Comparison of ENCODE assay signal across 9 cellular contexts in genomic region chr17:77324227-77324626, GRCh38.
A peak's percentile ranks its signal among the peaks of the same experiment; 100 is the strongest.
DNase-seq lines count a peak whose midpoint lies in the region; ATAC-seq, FAIRE-seq and TF ChIP-seq lines count a peak whose summit lies in the region.
"Had no signal": no experiment of that assay in that cellular context is flagged by ENCODE, and none has a peak within 500 bp of the region (broad histone marks: within the 10 kb centered on the region; RNA-seq: fewer than 3 reads in every experiment).

No MANE protein-coding gene starts in this region.

- FAIRE-seq in GM12878 (lab: Jason Lieb, UNC): no peak

- peak overlapping the region; percentile 84 for H3K4me3 ChIP-seq in GM12878
- peak overlapping the region in 1 of 2 experiments; percentile 98 for H3K4me3 ChIP-seq in mesenchymal stem cell (ENCODE audit: insufficient read depth in 1 of 2, low read depth in 1 of 2, low read length in 2 of 2)
- H3K4me3 ChIP-seq in tibial nerve: peak overlapping the region in 1 of 4 donors; percentile 26

- TF ChIP-seq RAD21 in GM12878 (IDR thresholded peaks at IDR 0.05; ENCODE audit: insufficient read depth, low read depth, low read length): no peak

- peak overlapping the region; percentile 31 for H4K8ac ChIP-seq in mesenchymal stem cell (ENCODE audit: low read length)

- H4K91ac ChIP-seq in mesenchymal stem cell (ENCODE audit: low read length): peak overlapping the region; percentile 45

- 14% methylated on average over 8 of the region's 8 CpGs for WGBS in GM12878 (ENCODE audit: insufficient coverage, insufficient replicate concordance, low lambda C conversion rate, missing lambda C conversion rate)
- 81% methylated on average over 7 of the region's 8 CpGs for WGBS in mesenchymal stem cell
- 71 to 75% methylated on average over 8 of the region's 8 CpGs for WGBS in tibial nerve, 2 donors

- peaks cover 57% of the 10 kb centered on the region for H3K4me1 Mint-ChIP-seq in activated naive CD4-positive, alpha-beta T cell treated with anti-CD3 and anti-CD28 coated beads for 36 hours (ENCODE audit: low read depth)

- no peaks in the 10 kb centered on the region; a peak in 2 of 4 replicates for H3K36me3 ChIP-seq in GM12878 (ENCODE audit: control insufficient read depth in 2 of 2, insufficient read depth in 2 of 2, low read length in 1 of 2)
- H3K36me3 ChIP-seq in mesenchymal stem cell (ENCODE audit: control insufficient read depth in 1 of 2, insufficient read depth in 2 of 2, low read depth in 1 of 2, low read length in 2 of 2): peaks cover 13 to 33% of the 10 kb centered on the region in 2 experiments
- H3K36me3 ChIP-seq in tibial nerve: no peaks in the 10 kb centered on the region

- H3K27ac Mint-ChIP-seq in activated naive CD4-positive, alpha-beta T cell treated with anti-CD3 and anti-CD28 coated beads for 36 hours: peak overlapping the region; percentile 82

- H2BK15ac ChIP-seq in mesenchymal stem cell (ENCODE audit: low read depth, poor library complexity, severe bottlenecking): peak overlapping the region; percentile 66

- H3K79me1 ChIP-seq in mesenchymal stem cell (replicated peaks; ENCODE audit: low read length, poor library complexity, severe bottlenecking): peaks cover 7% of the 10 kb centered on the region

- peak overlapping the region in 1 of 2 experiments; percentile 53 for H3K14ac ChIP-seq in mesenchymal stem cell (ENCODE audit: low read length in 2 of 2)

- intact Hi-C loops in activated naive CD4-positive, alpha-beta T cell treated with anti-CD3 and anti-CD28 coated beads for 36 hours (cut with micrococcal nuclease): loop anchor here (2.0 kb wide), 2 partner anchors 43 to 111 kb away; no protein-coding TSS in a partner anchor
- intact Hi-C loops in GM12878 (cut with micrococcal nuclease; ENCODE audit: unreplicated experiment): loop anchor here (5.0 to 10.0 kb wide), 2 partner anchors 237 to 631 kb away; partner anchors contain the start of gene TNRC6C

- H3K23ac ChIP-seq in mesenchymal stem cell (ENCODE audit: low read length in 2 of 2): no peak overlapping the region

- peak overlapping the region; percentile 94 for H3K4me2 ChIP-seq in GM12878 (ENCODE audit: control insufficient read depth, insufficient read depth)
- no peak overlapping the region for H3K4me2 ChIP-seq in mesenchymal stem cell (ENCODE audit: low read length, poor library complexity, severe bottlenecking)

- H3K9me3 ChIP-seq in GM12878 (replicated peaks; ENCODE audit: control insufficient read depth, insufficient read depth, low read length) (no peaks in the 10 kb centered on the region), mesenchymal stem cell (ENCODE audit: control insufficient read depth, low read length) (no peaks in the 10 kb centered on the region), tibial nerve (no peaks in the 10 kb centered on the region)

- no TSS peak for BruUV-seq in GM12878 (replicated peaks; lab: Mats Ljungman, UMichigan)

- peak overlapping the region; percentile 89 for H3K9ac ChIP-seq in GM12878 (ENCODE audit: control insufficient read depth, insufficient read depth, low read length)
- peak overlapping the region; percentile 100 for H3K9ac ChIP-seq in mesenchymal stem cell (ENCODE audit: low read length)

- no peak overlapping the region for H2BK5ac ChIP-seq in mesenchymal stem cell (ENCODE audit: low read depth, low read length, poor library complexity, severe bottlenecking)

- H3K9me3 Mint-ChIP-seq in activated naive CD4-positive, alpha-beta T cell treated with anti-CD3 and anti-CD28 coated beads for 36 hours: no peaks in the 10 kb centered on the region

- no peaks in the 10 kb centered on the region for H3K27me3 Mint-ChIP-seq in activated naive CD4-positive, alpha-beta T cell treated with anti-CD3 and anti-CD28 coated beads for 36 hours (ENCODE audit: low read depth)

- in situ Hi-C loops in GM12878 (cut with MboI): no loop called here

- no peak for DNase-seq in activated naive CD4-positive, alpha-beta T cell treated with anti-CD3 and anti-CD28 coated beads for 36 hours
- DNase-seq in activated naive CD4-positive, alpha-beta T cell (lab: John Stamatoyannopoulos, UW): no peak
- DNase-seq in GM12878 (ENCODE audit: low read depth, low spot score) (no peak), mesenchymal stem cell (no peak), tibial nerve (ENCODE audit: low spot score in 2 of 2) (peak in 1 of 2 donors; percentile 6), GM19238 (ENCODE audit: insufficient read length, low spot score) (no peak)
- DNase-seq: KG1 had no signal

- no peak overlapping the region for H3K4me3 Mint-ChIP-seq in activated naive CD4-positive, alpha-beta T cell treated with anti-CD3 and anti-CD28 coated beads for 36 hours

- ATAC-seq in GM12878: no peak
- ATAC-seq in GM19467 (IDR thresholded peaks at IDR 0.05; ENCODE audit: unreplicated experiment): no peak
- ATAC-seq in HG03378 (IDR thresholded peaks at IDR 0.05; ENCODE audit: unreplicated experiment): no peak

- H2BK120ac ChIP-seq in mesenchymal stem cell (ENCODE audit: low read depth, low read length): peak overlapping the region; percentile 100

- H3K4me1 ChIP-seq in GM12878 (ENCODE audit: control insufficient read depth, insufficient read depth, low read length) (peaks cover 62% of the 10 kb centered on the region), mesenchymal stem cell (ENCODE audit: control insufficient read depth, insufficient read depth, low read depth, low read length) (peaks cover 59% of the 10 kb centered on the region), tibial nerve (peaks cover 0 to 96% (median 64%) of the 10 kb centered on the region in 4 donors)

- H4K20me1 ChIP-seq in GM12878 (ENCODE audit: control insufficient read depth, insufficient read depth): no peaks in the 10 kb centered on the region

- H3K36me3 Mint-ChIP-seq in activated naive CD4-positive, alpha-beta T cell treated with anti-CD3 and anti-CD28 coated beads for 36 hours (ENCODE audit: low read depth): no peaks in the 10 kb centered on the region

- TF ChIP-seq EP300 in GM12878 (IDR thresholded peaks at IDR 0.05; ENCODE audit: borderline replicate concordance in 1 of 2, control insufficient read depth in 1 of 2, low read depth in 2 of 2, low read length in 2 of 2) (no peak), tibial nerve (IDR thresholded peaks at IDR 0.05) (no peak)

- H3K18ac ChIP-seq in mesenchymal stem cell (ENCODE audit: low read depth in 1 of 2, low read length in 2 of 2): peak overlapping the region; percentile 84 to 98

- peak overlapping the region; percentile 58 to 79 for H3K4ac ChIP-seq in mesenchymal stem cell (ENCODE audit: low read depth in 1 of 2, low read length in 2 of 2)

- peak overlapping the region; percentile 85 for H2AK5ac ChIP-seq in mesenchymal stem cell (ENCODE audit: low read length, severe bottlenecking)

- POLR2A ChIA-PET in GM12878 (lab: Charles Lee): interaction anchor here (0.5 to 2.2 kb wide), 8 partner anchors 42 to 1038 kb away, joined by 3 to 12 read pairs (median 6); no protein-coding TSS in a partner anchor

- H3K27me3 ChIP-seq in GM12878 (replicated peaks in 1 of 2; ENCODE audit: control insufficient read depth in 2 of 2, insufficient read depth in 2 of 2, low read length in 1 of 2) (no peaks in the 10 kb centered on the region), mesenchymal stem cell (ENCODE audit: control insufficient read depth in 1 of 2, insufficient read depth in 1 of 2, low read length in 2 of 2) (no peaks in the 10 kb centered on the region), tibial nerve (no peaks in the 10 kb centered on the region)

- TF ChIP-seq POLR2A in GM12878 (IDR thresholded peaks at IDR 0.05; ENCODE audit: low read depth, low read length): no peak
- no peak for TF ChIP-seq POLR2A in tibial nerve (IDR thresholded peaks at IDR 0.05)

- H3K27ac ChIP-seq in GM12878 (ENCODE audit: control insufficient read depth, insufficient read depth): peak overlapping the region; percentile 88
- peak overlapping the region; percentile 99 for H3K27ac ChIP-seq in mesenchymal stem cell (ENCODE audit: low read length, poor library complexity, severe bottlenecking)
- peak overlapping the region; percentile 86 to 97 (median 91) for H3K27ac ChIP-seq in tibial nerve

- RAD21 ChIA-PET in GM12878 (lab: Charles Lee; ENCODE audit: unreplicated experiment): interaction anchor here (1.2 to 2.5 kb wide), 5 partner anchors 117 to 135 kb away, joined by 4 to 7 read pairs (median 7); no protein-coding TSS in a partner anchor

- SMC1A ChIA-PET in GM12878 (lab: Charles Lee; ENCODE audit: uncharacterized antibody, unreplicated experiment): interaction anchor here (1.3 to 1.9 kb wide), 4 partner anchors 104 to 148 kb away, joined by 3 to 9 read pairs (median 7); no protein-coding TSS in a partner anchor

- H3K79me2 ChIP-seq in GM12878 (ENCODE audit: control insufficient read depth, insufficient read depth, low read length): peaks cover 79% of the 10 kb centered on the region

- TF ChIP-seq CTCF in GM12878 (IDR thresholded peaks at IDR 0.05 in 2 of 3, conservative IDR thresholded peaks at IDR 0.05 in 1 of 3; ENCODE audit: control insufficient read depth in 2 of 3, extremely low read depth in 1 of 3, insufficient read depth in 1 of 3, low read depth in 3 of 3, low read length in 3 of 3): no peak
- no peak for TF ChIP-seq CTCF in tibial nerve (IDR thresholded peaks at IDR 0.05)

- CTCF ChIA-PET in activated naive CD4-positive, alpha-beta T cell treated with anti-CD3 and anti-CD28 coated beads for 36 hours (lab: Charles Lee): interaction anchor here (0.8 to 1.5 kb wide), 2 partner anchors 8 to 148 kb away, joined by 3 read pairs; no protein-coding TSS in a partner anchor
- CTCF ChIA-PET in GM12878 (lab: Yijun Ruan, JAX): interaction anchor here (0.9 to 2.0 kb wide), 5 partner anchors 86 to 236 kb away, joined by 3 to 9 read pairs (median 4); no protein-coding TSS in a partner anchor

- H2AFZ ChIP-seq in GM12878 (ENCODE audit: control insufficient read depth, low read depth, low read length) (no peak overlapping the region), mesenchymal stem cell (ENCODE audit: low read depth, low read length) (no peak overlapping the region)

- H2BK12ac ChIP-seq in mesenchymal stem cell (ENCODE audit: low read length in 2 of 2): peak overlapping the region; percentile 80 to 93

TF ChIP-seq in GM12878, 131 proteins besides CTCF, POLR2A, EP300 and RAD21 (continues in another document):
- TF ChIP-seq BCL3 (IDR thresholded peaks at IDR 0.05; ENCODE audit: borderline replicate concordance, insufficient read depth, low read depth, low read length, poor library complexity, severe bottlenecking) (peak; percentile 84), RUNX3 (IDR thresholded peaks at IDR 0.05; ENCODE audit: low read length) (peak; percentile 50; the same call in 1 of the 2 replicates)
